In the genomic region with DNA sequence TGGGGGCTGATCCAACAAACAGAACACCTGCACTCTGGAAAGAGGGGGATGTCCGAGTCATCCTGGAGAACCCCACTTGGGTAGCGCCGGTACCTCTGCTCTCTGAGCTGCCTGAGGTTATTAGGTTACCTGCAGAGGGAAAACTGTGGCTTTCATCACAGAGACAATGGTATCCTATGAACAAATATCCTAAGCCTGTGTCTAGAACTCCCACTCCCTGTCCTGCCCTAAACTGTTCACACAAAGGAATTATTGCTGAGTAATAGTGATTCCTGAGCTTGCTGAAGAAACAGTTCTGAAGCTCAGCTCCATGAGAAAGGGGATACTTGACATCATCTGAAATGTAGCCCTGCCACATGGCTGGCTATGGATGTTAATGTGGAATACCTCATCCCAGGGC, we compare ENCODE assay signal across 22 cellular contexts. TPM values are rescaled to one million over a fixed set of nuclear protein-coding genes. Genes with fewer than 3 reads are reported as not detected.
A peak's percentile ranks its signal among the peaks of the same experiment; 100 is the strongest.
DNase-seq lines count a peak whose midpoint lies in the region; ATAC-seq, FAIRE-seq and TF ChIP-seq lines count a peak whose summit lies in the region.
"Had no signal": no experiment of that assay in that cellular context is flagged by ENCODE, and none has a peak within 500 bp of the region (broad histone marks: within the 10 kb centered on the region; RNA-seq: fewer than 3 reads in every experiment).

No MANE protein-coding gene starts in this region.

- DNase-seq in EL, result peak; percentile 45
- DNase-seq in RWPE2 (ENCODE audit: low spot score), result no peak
- peak; percentile 24 for DNase-seq in fibroblast of mammary gland (ENCODE audit: low read depth)
- DNase-seq in renal cortical epithelial cell (ENCODE audit: low read depth), result peak; percentile 86
- no peak for DNase-seq in D721Med (ENCODE audit: insufficient read length, low spot score)
- no peak for DNase-seq in NCI-H748 (lab: John Stamatoyannopoulos, UW; ENCODE audit: unreplicated experiment)
- DNase-seq in NCI-H1105 (lab: John Stamatoyannopoulos, UW), result no peak
- DNase-seq: activated CD4-positive, alpha-beta memory T cell treated with anti-CD3 and anti-CD28 coated beads, Interleukin-2, amount 10 ng/mL, durations not matched to agents 7 days and 5 days; activated naive CD8-positive, alpha-beta T cell treated with anti-CD3 and anti-CD28 coated beads for 36 hours; esophagus squamous epithelium; hypothalamus; NCI-H1092; NCI-H2107; NCI-H82; stimulated activated CD4-positive, alpha-beta T cell treated with anti-CD3 and anti-CD28 coated beads, Interleukin-4, amount 100 ng/mL, for 1 hour had no signal

- TF ChIP-seq CTCF in RWPE2 (IDR thresholded peaks at IDR 0.05; ENCODE audit: poor library complexity, severe bottlenecking) (no peak), fibroblast of mammary gland (conservative IDR thresholded peaks at IDR 0.05; ENCODE audit: control insufficient read depth, insufficient read depth, low read depth, low read length) (no peak), D721Med (IDR thresholded peaks at IDR 0.05; ENCODE audit: insufficient read depth, missing control alignments) (no peak)

- H3K4me3 ChIP-seq in RWPE2 (ENCODE audit: severe bottlenecking), result no peak overlapping the region
- no peak overlapping the region for H3K4me3 ChIP-seq in fibroblast of mammary gland (ENCODE audit: control insufficient read depth, low read depth, low read length)
- H3K4me3 ChIP-seq: esophagus squamous epithelium, skin epidermis, suprapubic skin had no signal

- no peaks in the 10 kb centered on the region for H3K27me3 ChIP-seq in RWPE2 (ENCODE audit: insufficient read depth, poor library complexity, severe bottlenecking)
- H3K27me3 ChIP-seq: esophagus squamous epithelium had no signal

- H3K4me1 ChIP-seq in RWPE2 (ENCODE audit: insufficient read depth, poor library complexity, severe bottlenecking), result peaks cover 31% of the 10 kb centered on the region

- H3K9me3 ChIP-seq in RWPE2 (ENCODE audit: severe bottlenecking), result no peaks in the 10 kb centered on the region
- H3K9me3 ChIP-seq: esophagus squamous epithelium, suprapubic skin had no signal

- peak overlapping the region; percentile 66 for H3K27ac ChIP-seq in RWPE2 (ENCODE audit: poor library complexity, severe bottlenecking)
- H3K27ac ChIP-seq: esophagus squamous epithelium, skin epidermis, suprapubic skin had no signal

- ATAC-seq in RWPE2 (ENCODE audit: low read depth), result peak; percentile 88
- ATAC-seq in GM21576 (IDR thresholded peaks at IDR 0.05; ENCODE audit: unreplicated experiment), result no peak
- ATAC-seq: left lobe of liver, Panc1 had no signal

- no peak for FAIRE-seq in D721Med (lab: Jason Lieb, UNC)
- FAIRE-seq: H54 had no signal

- H3K36me3 ChIP-seq in RWPE2 (ENCODE audit: low read depth), result no peaks in the 10 kb centered on the region
- H3K36me3 ChIP-seq: esophagus squamous epithelium, suprapubic skin had no signal

RNA-seq across cellular contexts. Expression of a gene that starts 31.9 kb away (rescaled TPM):
- total RNA-seq in renal cortical epithelial cell, result 20.5 and 32.2 TPM in 2 replicates
- total RNA-seq: activated CD4-positive, alpha-beta memory T cell treated with anti-CD3 and anti-CD28 coated beads, Interleukin-2, amount 10 ng/mL, durations not matched to agents 7 days and 5 days; activated naive CD8-positive, alpha-beta T cell treated with anti-CD3 and anti-CD28 coated beads for 36 hours; activated T-helper 1 cell treated with anti-CD3 and anti-CD28 coated beads, Interleukin-12 subunit alpha, Interleukin-12 subunit beta, Interleukin-2, Interleukin-4 antibody, amounts not matched to agents 30 ng/mL and 10 ng/mL and 1 ng/mL, durations not matched to agents 14 hours and 24 hours and 36 hours had no signal

Comparison
In these comparisons a context has a peak if more than half of its experiments do, and no peak if none do; other contexts are left out.
1. DNase-seq: peak in EL (single experiment), fibroblast of mammary gland (single experiment) and renal cortical epithelial cell (single experiment); none in RWPE2 (single experiment), D721Med (single experiment), NCI-H748 (single experiment) and NCI-H1105 (single experiment).